Comparison of ENCODE assay signal across 24 cellular contexts in the genomic region with DNA sequence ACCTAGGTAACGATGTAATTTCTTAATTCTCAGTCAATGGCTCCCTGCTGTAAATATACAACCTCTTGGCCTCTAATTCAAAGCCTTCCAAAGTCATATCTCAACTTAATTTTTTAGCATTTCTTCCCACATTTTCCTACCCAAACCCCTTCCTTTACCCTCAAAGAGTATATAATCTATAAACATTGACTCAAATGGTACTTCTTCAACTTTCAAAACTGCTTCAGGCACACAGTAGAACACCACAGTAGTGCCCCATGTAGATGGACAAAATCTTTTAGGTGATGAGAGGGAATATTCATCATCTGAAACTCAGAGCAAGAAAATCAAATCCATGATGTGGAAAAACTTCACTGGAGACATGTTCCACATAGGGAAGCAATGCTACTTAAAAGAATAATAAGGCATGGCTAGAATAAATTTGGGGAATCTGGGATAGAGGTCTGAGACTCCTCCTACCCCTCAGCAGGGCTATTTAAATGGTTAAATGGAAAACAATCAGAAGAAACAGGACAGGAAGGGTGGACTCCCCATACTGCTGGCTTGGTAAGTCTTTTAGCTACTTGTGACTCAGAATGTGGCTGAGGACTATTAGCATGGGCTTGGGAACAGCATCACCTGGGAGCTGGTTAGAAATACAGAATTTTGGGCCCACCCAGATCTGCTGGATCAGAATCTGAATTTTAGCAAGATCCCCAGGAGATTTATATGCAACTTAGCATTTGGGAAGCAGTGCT. TPM values are rescaled to one million over a fixed set of nuclear protein-coding genes. Genes with fewer than 3 reads are reported as not detected.
A peak's percentile ranks its signal among the peaks of the same experiment; 100 is the strongest.
DNase-seq lines count a peak whose midpoint lies in the region; ATAC-seq, FAIRE-seq and TF ChIP-seq lines count a peak whose summit lies in the region.
"Had no signal": no experiment of that assay in that cellular context is flagged by ENCODE, and none has a peak within 500 bp of the region (broad histone marks: within the 10 kb centered on the region; RNA-seq: fewer than 3 reads in every experiment).

No MANE protein-coding gene starts in this region.

- TF ChIP-seq CTCF in A549 (IDR thresholded peaks at IDR 0.05): no peak
- no peak for TF ChIP-seq CTCF in epithelial cell of esophagus (IDR thresholded peaks at IDR 0.05; ENCODE audit: insufficient read depth, low read depth, low read length, missing control alignments)
- no peak for TF ChIP-seq CTCF in progenitor cell of endocrine pancreas (IDR thresholded peaks at IDR 0.05; ENCODE audit: unreplicated experiment)

- H3K27ac Mint-ChIP-seq in progenitor cell of endocrine pancreas: no peak overlapping the region
- H3K27ac Mint-ChIP-seq: CD4-positive, alpha-beta T cell had no signal

- H4K5ac ChIP-seq in mesendoderm (ENCODE audit: low read length): no peak overlapping the region

- POLR2A ChIA-PET in A549 (lab: Yijun Ruan, JAX): no interaction called here

- no peak for ATAC-seq in A549
- ATAC-seq in Right ventricle myocardium inferior: no peak
- no peak for ATAC-seq in HG02981 (IDR thresholded peaks at IDR 0.05; ENCODE audit: unreplicated experiment)

- H3K4me3 Mint-ChIP-seq in progenitor cell of endocrine pancreas (ENCODE audit: low read depth): no peak overlapping the region
- H3K4me3 Mint-ChIP-seq: CD4-positive, alpha-beta T cell had no signal

- H3K18ac ChIP-seq in mesendoderm (ENCODE audit: low read length): no peak overlapping the region

- no peak for TF ChIP-seq RAD21 in A549 (conservative IDR thresholded peaks at IDR 0.05 in 1 of 2, IDR thresholded peaks at IDR 0.05 in 1 of 2)

- H2BK5ac ChIP-seq in mesendoderm (ENCODE audit: low read length): no peak overlapping the region

- 92% methylated on average over 1 of the region's 1 CpG for WGBS in A549 (ENCODE audit: missing lambda C conversion rate)
- no CpG with 5 or more reads among the region's 1 CpG for WGBS in mesendoderm (ENCODE audit: extremely low coverage, insufficient coverage, low lambda C conversion rate)

- no peak overlapping the region for H3K4ac ChIP-seq in mesendoderm (ENCODE audit: low read depth, low read length)

- CTCF ChIA-PET in A549 (lab: Yijun Ruan, JAX): interaction anchor here (1.1 to 1.2 kb wide), 2 partner anchors 114 to 164 kb away, joined by 3 to 4 read pairs; no protein-coding TSS in a partner anchor

- H3K9me3 Mint-ChIP-seq in progenitor cell of endocrine pancreas (ENCODE audit: low read depth): no peaks in the 10 kb centered on the region
- H3K9me3 Mint-ChIP-seq: CD4-positive, alpha-beta T cell had no signal

- H3K4me2 ChIP-seq in A549: no peak overlapping the region
- H3K4me2 ChIP-seq in mesendoderm (ENCODE audit: low read length): no peak overlapping the region
- H3K4me2 ChIP-seq: BLaER1 treated with 17β-estradiol and CSF1 and Interleukin-3, amounts not matched to agents 10 nM and 100 nM had no signal

- intact Hi-C loops in Right ventricle myocardium inferior (cut with DNase I): no loop called here

- no peaks in the 10 kb centered on the region for H3K79me2 ChIP-seq in mesendoderm (ENCODE audit: control insufficient read depth, insufficient read depth, low read length)

- H3K4me1 ChIP-seq in A549 (peaks cover 78% of the 10 kb centered on the region), HUES48 (ENCODE audit: control insufficient read depth, insufficient read depth, low read length) (peaks cover 60% of the 10 kb centered on the region), mesendoderm (ENCODE audit: control insufficient read depth, low read depth, low read length) (peaks cover 9% of the 10 kb centered on the region)
- H3K4me1 ChIP-seq: BLaER1 treated with 17β-estradiol and CSF1 and Interleukin-3, amounts not matched to agents 10 nM and 100 nM had no signal

- no peak for TF ChIP-seq EP300 in A549 (IDR thresholded peaks at IDR 0.05)

- no peaks in the 10 kb centered on the region for H3K36me3 Mint-ChIP-seq in progenitor cell of endocrine pancreas (ENCODE audit: insufficient read depth)

- peak overlapping the region; percentile 86 for H2BK15ac ChIP-seq in mesendoderm (replicated peaks; ENCODE audit: low read depth)

- no peak overlapping the region for H2AK5ac ChIP-seq in mesendoderm (ENCODE audit: low read length)

- no peak for FAIRE-seq in A549 (lab: Jason Lieb, UNC)
- FAIRE-seq: A204.1, D721Med had no signal

- DNase-seq in A549 (ENCODE audit: low read depth in 1 of 2, low spot score in 1 of 2): no peak
- peak; percentile 27 for DNase-seq in epithelial cell of esophagus (ENCODE audit: low read depth)
- DNase-seq in mesendoderm: no peak
- no peak for DNase-seq in Right ventricle myocardium inferior (ENCODE audit: missing footprints)
- no peak for DNase-seq in progenitor cell of endocrine pancreas (ENCODE audit: low spot score, unreplicated experiment)
- DNase-seq: AML-193; CD4-positive, alpha-beta T cell; IMR-90; KG1; NCI-H1048; NCI-H1417; NCI-H1694 treated with DMSO at 0.1 percent for 48 hours; NCI-H2081; NCI-H2227 treated with DMSO at 0.1 percent for 48 hours; NCI-H526 treated with DMSO at 0.1 percent for 48 hours; SIG-M5 had no signal

- H3K79me1 ChIP-seq in mesendoderm (ENCODE audit: low read length): no peaks in the 10 kb centered on the region

- H2BK120ac ChIP-seq in mesendoderm (ENCODE audit: low read depth, low read length): no peak overlapping the region

- H4K8ac ChIP-seq in mesendoderm (ENCODE audit: low read depth, low read length): no peak overlapping the region

- H3K4me1 Mint-ChIP-seq in progenitor cell of endocrine pancreas (ENCODE audit: low read depth): peaks cover 41% of the 10 kb centered on the region

- TF ChIP-seq POLR2A in A549 (IDR thresholded peaks at IDR 0.05; ENCODE audit: low read length): no peak

- peak overlapping the region; percentile 75 to 81; a peak in 4 of 6 replicates for H3K27ac ChIP-seq in A549
- H3K27ac ChIP-seq in HUES48 (ENCODE audit: low read depth, low read length): peak overlapping the region; percentile 65
- no peak overlapping the region for H3K27ac ChIP-seq in mesendoderm (ENCODE audit: low read depth, low read length)
- H3K27ac ChIP-seq: BLaER1 treated with 17β-estradiol and CSF1 and Interleukin-3, amounts not matched to agents 10 nM and 100 nM; SK-N-MC had no signal

- H3K4me3 ChIP-seq in A549: no peak overlapping the region
- no peak overlapping the region for H3K4me3 ChIP-seq in HUES48 (ENCODE audit: low read depth, low read length)
- H3K4me3 ChIP-seq in epithelial cell of esophagus (ENCODE audit: low read length): no peak overlapping the region
- H3K4me3 ChIP-seq in mesendoderm (ENCODE audit: low read length): no peak overlapping the region
- H3K4me3 ChIP-seq: BLaER1 treated with 17β-estradiol and CSF1 and Interleukin-3, amounts not matched to agents 10 nM and 100 nM; SK-N-MC had no signal

- H3K27me3 ChIP-seq in HUES48 (ENCODE audit: control insufficient read depth, insufficient read depth, low read length) (no peaks in the 10 kb centered on the region), mesendoderm (ENCODE audit: insufficient read depth, low read length, poor library complexity) (no peaks in the 10 kb centered on the region)
- H3K27me3 ChIP-seq: BLaER1 treated with 17β-estradiol and CSF1 and Interleukin-3, amounts not matched to agents 10 nM and 100 nM had no signal

- no peak overlapping the region for H3K9ac ChIP-seq in HUES48 (ENCODE audit: low read depth, low read length)
- H3K9ac ChIP-seq in mesendoderm (ENCODE audit: low read length): no peak overlapping the region
- H3K9ac ChIP-seq: BLaER1 treated with 17β-estradiol and CSF1 and Interleukin-3, amounts not matched to agents 10 nM and 100 nM had no signal

- H3K9me3 ChIP-seq in A549 (no peaks in the 10 kb centered on the region), HUES48 (ENCODE audit: control insufficient read depth, insufficient read depth, low read length) (no peaks in the 10 kb centered on the region)

- no peaks in the 10 kb centered on the region for H3K27me3 Mint-ChIP-seq in progenitor cell of endocrine pancreas

- H3K23ac ChIP-seq in mesendoderm (ENCODE audit: low read length): no peak overlapping the region

- H3K56ac ChIP-seq in mesendoderm (ENCODE audit: low read length): no peak overlapping the region

- no peaks in the 10 kb centered on the region for H3K36me3 ChIP-seq in HUES48 (ENCODE audit: control insufficient read depth, insufficient read depth, low read length)
- no peaks in the 10 kb centered on the region for H3K36me3 ChIP-seq in mesendoderm (ENCODE audit: control insufficient read depth, insufficient read depth, low read length)
- H3K36me3 ChIP-seq: BLaER1 treated with 17β-estradiol and CSF1 and Interleukin-3, amounts not matched to agents 10 nM and 100 nM had no signal

TF ChIP-seq in A549, 52 proteins besides CTCF, POLR2A, EP300 and RAD21:
- no peak for TF ChIP-seq ZC3H11A (IDR thresholded peaks at IDR 0.05)
- TF ChIP-seq HEYL (CRISPR knock-in tag; IDR thresholded peaks at IDR 0.05): no peak
- TF ChIP-seq ZNF302 (CRISPR knock-in tag; IDR thresholded peaks at IDR 0.05): no peak

RNA-seq across cellular contexts. Expression of gene SLC22A2, which starts 6.4 kb away (rescaled TPM):
- polyA plus RNA-seq in A549 (2011; rRNA removed) (not detected in 2 replicates), A549 (2017; fragmentation: RNase III; extraction: RNeasy Plus Mini Kit Qiagen cat#74134 plus additional on column Dnase treatment) (0.04 TPM in 1 of 3 replicates, not detected in the others)
- polyA plus RNA-seq in A549 (2012; cell fraction: cytosol; rRNA removed): 0.03 TPM in 1 of 2 replicates, not detected in the other
- not detected in 2 replicates for polyA plus RNA-seq in A549 (2012; cell fraction: nucleus; rRNA removed)
- polyA minus RNA-seq in A549 (2011; rRNA and poly(A)+ RNA removed): not detected in 2 replicates
- 2.3 TPM for polyA plus RNA-seq in mesendoderm (2013, experiment 1 of 2)
- polyA plus RNA-seq in mesendoderm (2013, experiment 2 of 2): 2.2 TPM
- total RNA-seq in Right ventricle myocardium inferior (not detected), progenitor cell of endocrine pancreas (not detected in 2 replicates)
- total RNA-seq: CD4-positive, alpha-beta T cell; H4; IMR-90; NCI-H460 had no signal
- polyA plus RNA-seq: IMR-90 had no signal
